In genomic region chr11:103927535-103927934, GRCh38 we compare ENCODE assay signal across 10 cellular contexts.
DNase-seq lines count a peak whose midpoint lies in the region; ATAC-seq and TF ChIP-seq lines count a peak whose summit lies in the region.
"Had no signal": no experiment of that assay in that cellular context is flagged by ENCODE, and none has a peak within 500 bp of the region (broad histone marks: within the 10 kb centered on the region; RNA-seq: fewer than 3 reads in every experiment).

No MANE protein-coding gene starts in this region.

- in situ Hi-C loops in transverse colon (cut with MboI; ENCODE audit: low pct_ligation_motif_present in 1 of 4, low pct_unique_long_range_greater_than_20kb in 1 of 4, low sequenced_read_pairs in 3 of 4), result no loop called here

- no peak for TF ChIP-seq EP300 in transverse colon (IDR thresholded peaks at IDR 0.05; ENCODE audit: low read depth)

- no peaks in the 10 kb centered on the region for H3K4me1 Mint-ChIP-seq in activated T-cell treated with anti-CD3 and anti-CD28 coated beads, Interleukin-2, amount 50 U/mL, for 72 hours (ENCODE audit: low read depth)
- H3K4me1 Mint-ChIP-seq in stimulated activated effector memory CD8-positive, alpha-beta T cell treated with anti-CD3 and anti-CD28 coated beads, Interleukin-12 subunit alpha, Interleukin-12 subunit beta, amount 100 ng/mL, for 72 hours, result no peaks in the 10 kb centered on the region
- H3K4me1 Mint-ChIP-seq: activated naive CD8-positive, alpha-beta T cell treated with anti-CD3 and anti-CD28 coated beads for 36 hours had no signal

- no peaks in the 10 kb centered on the region for H3K36me3 Mint-ChIP-seq in activated T-cell treated with anti-CD3 and anti-CD28 coated beads, Interleukin-2, amount 50 U/mL, for 72 hours (ENCODE audit: insufficient read depth in 2 of 2)
- no peaks in the 10 kb centered on the region for H3K36me3 Mint-ChIP-seq in stimulated activated effector memory CD8-positive, alpha-beta T cell treated with anti-CD3 and anti-CD28 coated beads, Interleukin-12 subunit alpha, Interleukin-12 subunit beta, amount 100 ng/mL, for 72 hours
- H3K36me3 Mint-ChIP-seq: activated naive CD8-positive, alpha-beta T cell treated with anti-CD3 and anti-CD28 coated beads for 36 hours had no signal

- H3K9me3 ChIP-seq in transverse colon (no peaks in the 10 kb centered on the region), ascending aorta (no peaks in the 10 kb centered on the region)
- H3K9me3 ChIP-seq: lower lobe of right lung had no signal

- no peak for DNase-seq in activated T-cell treated with anti-CD3 and anti-CD28 coated beads, Interleukin-2, amount 50 U/mL, for 72 hours
- no peak for DNase-seq in activated T-cell treated with anti-CD3 and anti-CD28 coated beads, Interleukin-2, amount 50 U/mL, for 48 hours
- DNase-seq in NOMO-1 treated with dmso at 0.1 percent for 144 hours (lab: John Stamatoyannopoulos, UW; ENCODE audit: unreplicated experiment), result peak; percentile 35
- DNase-seq in transverse colon, result no peak
- no peak for DNase-seq in stimulated activated effector memory CD8-positive, alpha-beta T cell treated with anti-CD3 and anti-CD28 coated beads, Interleukin-12 subunit alpha, Interleukin-12 subunit beta, amount 100 ng/mL, for 72 hours (ENCODE audit: low spot score in 2 of 2)
- no peak for DNase-seq in ascending aorta (ENCODE audit: low spot score in 2 of 2)
- no peak for DNase-seq in activated naive CD4-positive, alpha-beta T cell treated with anti-CD3 and anti-CD28 coated beads, Interleukin-2, amount 50 U/mL, for 16 hours
- DNase-seq: activated naive CD8-positive, alpha-beta T cell treated with anti-CD3 and anti-CD28 coated beads for 36 hours; lower lobe of right lung had no signal

- H3K27me3 ChIP-seq in transverse colon, result no peaks in the 10 kb centered on the region
- no peaks in the 10 kb centered on the region for H3K27me3 ChIP-seq in ascending aorta

- H3K4me3 Mint-ChIP-seq in activated T-cell treated with anti-CD3 and anti-CD28 coated beads, Interleukin-2, amount 50 U/mL, for 72 hours, result no peak overlapping the region
- H3K4me3 Mint-ChIP-seq in stimulated activated effector memory CD8-positive, alpha-beta T cell treated with anti-CD3 and anti-CD28 coated beads, Interleukin-12 subunit alpha, Interleukin-12 subunit beta, amount 100 ng/mL, for 72 hours, result no peak overlapping the region
- H3K4me3 Mint-ChIP-seq: activated naive CD8-positive, alpha-beta T cell treated with anti-CD3 and anti-CD28 coated beads for 36 hours had no signal

- WGBS in transverse colon (ENCODE audit: low coverage in 1 of 2), 2 donors, result 29 to 34% methylated on average over 2 of the region's 2 CpGs

- no peak for ATAC-seq in activated T-cell treated with anti-CD3 and anti-CD28 coated beads, Interleukin-2, amount 50 U/mL, for 72 hours (replicated peaks in 1 of 2)
- ATAC-seq in esophagus mucosa, result peak; percentile 48
- no peak for ATAC-seq in stimulated activated effector memory CD8-positive, alpha-beta T cell treated with anti-CD3 and anti-CD28 coated beads, Interleukin-12 subunit alpha, Interleukin-12 subunit beta, amount 100 ng/mL, for 72 hours

- H3K36me3 ChIP-seq in transverse colon (no peaks in the 10 kb centered on the region), ascending aorta (no peaks in the 10 kb centered on the region)
- H3K36me3 ChIP-seq: lower lobe of right lung had no signal

- no peak for TF ChIP-seq POLR2A in transverse colon (IDR thresholded peaks at IDR 0.05)

- H3K27ac Mint-ChIP-seq in activated T-cell treated with anti-CD3 and anti-CD28 coated beads, Interleukin-2, amount 50 U/mL, for 72 hours, result peak overlapping the region; percentile 55
- no peak overlapping the region for H3K27ac Mint-ChIP-seq in stimulated activated effector memory CD8-positive, alpha-beta T cell treated with anti-CD3 and anti-CD28 coated beads, Interleukin-12 subunit alpha, Interleukin-12 subunit beta, amount 100 ng/mL, for 72 hours
- H3K27ac Mint-ChIP-seq: activated naive CD8-positive, alpha-beta T cell treated with anti-CD3 and anti-CD28 coated beads for 36 hours had no signal

- no peak overlapping the region for H3K4me3 ChIP-seq in transverse colon
- H3K4me3 ChIP-seq in ascending aorta, result no peak overlapping the region
- H3K4me3 ChIP-seq: lower lobe of right lung had no signal

- no peaks in the 10 kb centered on the region for H3K27me3 Mint-ChIP-seq in activated T-cell treated with anti-CD3 and anti-CD28 coated beads, Interleukin-2, amount 50 U/mL, for 72 hours (ENCODE audit: low read depth)
- H3K27me3 Mint-ChIP-seq: activated naive CD8-positive, alpha-beta T cell treated with anti-CD3 and anti-CD28 coated beads for 36 hours had no signal

- intact Hi-C loops in transverse colon (cut with DNase I; ENCODE audit: low total_unique reads) (no loop called here), ascending aorta (cut with DNase I) (loop anchor here (10.0 kb wide), 1 partner anchor 243 kb away; no protein-coding TSS in a partner anchor)

- TF ChIP-seq CTCF in transverse colon (IDR thresholded peaks at IDR 0.05) (peak; percentile 27 to 43 (median 34)), ascending aorta (IDR thresholded peaks at IDR 0.05) (peak in 1 of 3 experiments; percentile 37)

- H3K4me1 ChIP-seq in transverse colon (peaks cover 0 to 10% (median 0%) of the 10 kb centered on the region in 4 donors), ascending aorta (no peaks in the 10 kb centered on the region)
- H3K4me1 ChIP-seq: lower lobe of right lung had no signal

- H3K27ac ChIP-seq in transverse colon (no peak overlapping the region), ascending aorta (no peak overlapping the region)
- H3K27ac ChIP-seq: lower lobe of right lung had no signal

- no peaks in the 10 kb centered on the region for H3K9me3 Mint-ChIP-seq in activated T-cell treated with anti-CD3 and anti-CD28 coated beads, Interleukin-2, amount 50 U/mL, for 72 hours
- no peaks in the 10 kb centered on the region for H3K9me3 Mint-ChIP-seq in stimulated activated effector memory CD8-positive, alpha-beta T cell treated with anti-CD3 and anti-CD28 coated beads, Interleukin-12 subunit alpha, Interleukin-12 subunit beta, amount 100 ng/mL, for 72 hours
- H3K9me3 Mint-ChIP-seq: activated naive CD8-positive, alpha-beta T cell treated with anti-CD3 and anti-CD28 coated beads for 36 hours had no signal
